Comparison of ENCODE assay signal across 24 cellular contexts in the genomic region with DNA sequence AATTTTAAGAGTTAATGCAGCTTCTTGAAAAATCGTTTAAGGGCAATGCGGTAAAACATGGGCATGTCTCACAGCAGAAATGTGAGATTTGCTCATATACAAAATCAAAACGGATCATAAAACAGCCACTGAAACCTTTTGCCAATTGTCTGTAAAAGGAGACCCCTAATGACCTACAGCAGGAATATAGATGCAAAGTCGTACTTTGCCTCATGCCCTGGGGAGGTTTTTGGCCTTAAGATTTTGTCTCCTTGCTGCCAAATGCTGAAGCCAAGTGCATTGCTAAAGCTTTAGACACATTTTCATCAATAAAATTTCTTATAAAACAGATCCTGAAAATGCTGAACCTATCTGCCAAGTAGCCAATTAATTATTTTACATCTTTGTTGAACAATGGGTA.
"Had no signal": no experiment of that assay in that cellular context is flagged by ENCODE, and none has a peak within 500 bp of the region (broad histone marks: within the 10 kb centered on the region; RNA-seq: fewer than 3 reads in every experiment).

No MANE protein-coding gene starts in this region.

- H3K79me2 ChIP-seq: parathyroid adenoma had no signal

- H3K27me3 Mint-ChIP-seq: progenitor cell of endocrine pancreas; stimulated activated memory B cell treated with anti-CD40 and anti-IgM and Interleukin-4, amounts not matched to agents 10 μg/mL and 1 μg/mL and 100 μg/mL, for 72 hours; type B pancreatic cell had no signal

- ATAC-seq: gastrocnemius medialis; left ventricle myocardium superior; lower lobe of right lung; natural killer cell; sciatic nerve; stimulated activated memory B cell treated with anti-CD40 and anti-IgM and Interleukin-4, amounts not matched to agents 10 μg/mL and 1 μg/mL and 100 μg/mL, for 72 hours; stimulated activated naive CD8-positive, alpha-beta T cell treated with anti-CD3 and anti-CD28 coated beads, Interleukin-15, Interleukin-2, amounts not matched to agents 100 U/mL and 50 U/mL, for 24 hours had no signal

- H3K9me3 ChIP-seq: gastrocnemius medialis, lower lobe of right lung, testis, tibial artery had no signal

- H3K4me3 Mint-ChIP-seq: natural killer cell; neural crest cell; stimulated activated memory B cell treated with anti-CD40 and anti-IgM and Interleukin-4, amounts not matched to agents 10 μg/mL and 1 μg/mL and 100 μg/mL, for 72 hours; type B pancreatic cell had no signal

- H3K4me1 Mint-ChIP-seq: natural killer cell; neural crest cell; stimulated activated memory B cell treated with anti-CD40 and anti-IgM and Interleukin-4, amounts not matched to agents 10 μg/mL and 1 μg/mL and 100 μg/mL, for 72 hours had no signal

- H3K36me3 Mint-ChIP-seq: natural killer cell; stimulated activated memory B cell treated with anti-CD40 and anti-IgM and Interleukin-4, amounts not matched to agents 10 μg/mL and 1 μg/mL and 100 μg/mL, for 72 hours; type B pancreatic cell had no signal

- H3K36me3 ChIP-seq: gastrocnemius medialis, lower lobe of right lung, tibial artery had no signal

- H3K9ac ChIP-seq: parathyroid adenoma had no signal

- H3K4me3 ChIP-seq: dorsolateral prefrontal cortex, gastrocnemius medialis, lower lobe of right lung, smooth muscle cell, testis, tibial artery had no signal

- DNase-seq: dorsolateral prefrontal cortex; effector CD4-positive, alpha-beta T cell; foreskin fibroblast; gastrocnemius medialis; head of caudate nucleus; left ventricle myocardium superior; lower lobe of right lung; natural killer cell; stimulated activated CD4-positive, alpha-beta T cell treated with anti-CD3 and anti-CD28 coated beads, Interleukin-12 subunit alpha, Interleukin-12 subunit beta, amount 100 ng/mL, for 4 hours; stimulated activated CD4-positive, alpha-beta T cell treated with anti-CD3 and anti-CD28 coated beads, Interleukin-2, amount 100 ng/mL, for 24 hours; stimulated activated CD4-positive, alpha-beta T cell treated with anti-CD3 and anti-CD28 coated beads, Interleukin-4, amount 100 ng/mL, for 24 hours; stimulated activated naive CD8-positive, alpha-beta T cell treated with anti-CD3 and anti-CD28 coated beads, Interleukin-15, Interleukin-2, amounts not matched to agents 100 U/mL and 50 U/mL, for 24 hours; substantia nigra; testis; tibial artery had no signal

- H3K4me1 ChIP-seq: gastrocnemius medialis, lower lobe of right lung, parathyroid adenoma, testis, tibial artery had no signal

- FAIRE-seq: colon, keratinocyte had no signal

- H2AFZ ChIP-seq: parathyroid adenoma had no signal

- H3K4me2 ChIP-seq: smooth muscle cell had no signal

- H3K27me3 ChIP-seq: dorsolateral prefrontal cortex, gastrocnemius medialis, testis, tibial artery had no signal

- H3K27ac Mint-ChIP-seq: natural killer cell; progenitor cell of endocrine pancreas; stimulated activated memory B cell treated with anti-CD40 and anti-IgM and Interleukin-4, amounts not matched to agents 10 μg/mL and 1 μg/mL and 100 μg/mL, for 72 hours; type B pancreatic cell had no signal

- H3K27ac ChIP-seq: dorsolateral prefrontal cortex, gastrocnemius medialis, lower lobe of right lung, parathyroid adenoma, testis, tibial artery had no signal
